ENCODE assay signal across 14 cellular contexts in genomic region chr1:36752431-36752830, GRCh38.
A peak's percentile ranks its signal among the peaks of the same experiment; 100 is the strongest.
DNase-seq lines count a peak whose midpoint lies in the region; ATAC-seq and TF ChIP-seq lines count a peak whose summit lies in the region.
"Had no signal": no experiment of that assay in that cellular context is flagged by ENCODE, and none has a peak within 500 bp of the region (broad histone marks: within the 10 kb centered on the region; RNA-seq: fewer than 3 reads in every experiment).

No MANE protein-coding gene starts in this region.

- H2AFZ ChIP-seq in Loucy (ENCODE audit: low read length) = 0 out of 2 replicates have a peak overlapping the region, but pooled peaks have one; percentile 4

- intact Hi-C loops in activated CD4-positive, alpha-beta memory T cell treated with anti-CD3 and anti-CD28 coated beads for 36 hours (cut with micrococcal nuclease) = no loop called here

- H3K9me3 Mint-ChIP-seq in activated CD4-positive, alpha-beta memory T cell treated with anti-CD3 and anti-CD28 coated beads for 36 hours = no peaks in the 10 kb centered on the region

- H3K4me1 ChIP-seq in Loucy (ENCODE audit: insufficient read depth, low read length, poor library complexity, severe bottlenecking) = peaks cover 29% of the 10 kb centered on the region
- H3K4me1 ChIP-seq: BE2C, Caco-2 had no signal

- TF ChIP-seq CTCF in Loucy (conservative IDR thresholded peaks at IDR 0.05; ENCODE audit: low read length) = no peak
- TF ChIP-seq CTCF in WERI-Rb-1 (IDR thresholded peaks at IDR 0.05; ENCODE audit: low read depth, low read length) = no peak

- peaks cover 6% of the 10 kb centered on the region for H3K27me3 Mint-ChIP-seq in activated CD4-positive, alpha-beta memory T cell treated with anti-CD3 and anti-CD28 coated beads for 36 hours

- no peak overlapping the region for H3K27ac Mint-ChIP-seq in activated CD4-positive, alpha-beta memory T cell treated with anti-CD3 and anti-CD28 coated beads for 36 hours

- H3K36me3 Mint-ChIP-seq in activated CD4-positive, alpha-beta memory T cell treated with anti-CD3 and anti-CD28 coated beads for 36 hours = no peaks in the 10 kb centered on the region
- H3K36me3 Mint-ChIP-seq: CD8-positive, alpha-beta memory T cell had no signal

- CTCF ChIA-PET in activated CD4-positive, alpha-beta memory T cell treated with anti-CD3 and anti-CD28 coated beads for 36 hours (lab: Charles Lee) = no interaction called here

- DNase-seq in WERI-Rb-1 (peak; percentile 2), mesenteric fat pad (ENCODE audit: low spot score) (peak; percentile 75), NCI-H146 treated with DMSO at 0.1 percent for 48 hours (lab: John Stamatoyannopoulos, UW; ENCODE audit: unreplicated experiment) (no peak), DMS153 (lab: John Stamatoyannopoulos, UW) (no peak)
- no peak for DNase-seq in activated CD4-positive, alpha-beta memory T cell treated with anti-CD3 and anti-CD28 coated beads for 36 hours
- DNase-seq: BE2C; Caco-2; CD8-positive, alpha-beta memory T cell; IMR-90; KBM-7 had no signal

- no peaks in the 10 kb centered on the region for H4K20me1 ChIP-seq in Loucy (ENCODE audit: insufficient read depth, low read length, poor library complexity, severe bottlenecking)

- POLR2A ChIA-PET in activated CD4-positive, alpha-beta memory T cell treated with anti-CD3 and anti-CD28 coated beads for 36 hours (lab: Charles Lee) = no interaction called here

- no peaks in the 10 kb centered on the region for H3K27me3 ChIP-seq in Loucy (ENCODE audit: insufficient read depth, low read length, poor library complexity, severe bottlenecking)
- no peaks in the 10 kb centered on the region for H3K27me3 ChIP-seq in WERI-Rb-1 (ENCODE audit: insufficient read depth, low read depth, severe bottlenecking)
- H3K27me3 ChIP-seq: BE2C had no signal

- H3K4me3 ChIP-seq in Loucy (ENCODE audit: low read length, poor library complexity, severe bottlenecking) (peak overlapping the region; percentile 18), WERI-Rb-1 (ENCODE audit: low read depth, low read length) (no peak overlapping the region)
- H3K4me3 ChIP-seq: A549, GM12878 had no signal

- peak overlapping the region; percentile 80 for H3K27ac ChIP-seq in WERI-Rb-1
- H3K27ac ChIP-seq: A549 had no signal

- ATAC-seq in GM21381 (IDR thresholded peaks at IDR 0.05; ENCODE audit: unreplicated experiment) = no peak
- ATAC-seq: GM12878 had no signal

- peak overlapping the region; percentile 69 for H3K4me2 ChIP-seq in Loucy (ENCODE audit: low read depth, low read length, poor library complexity, severe bottlenecking)

- no peaks in the 10 kb centered on the region for H3K9me2 ChIP-seq in Loucy (replicated peaks; ENCODE audit: low read depth, low read length)

- H3K4me1 Mint-ChIP-seq in activated CD4-positive, alpha-beta memory T cell treated with anti-CD3 and anti-CD28 coated beads for 36 hours (ENCODE audit: low read depth) = no peaks in the 10 kb centered on the region
- H3K4me1 Mint-ChIP-seq: CD8-positive, alpha-beta memory T cell had no signal

- no peak overlapping the region for H3K4me3 Mint-ChIP-seq in activated CD4-positive, alpha-beta memory T cell treated with anti-CD3 and anti-CD28 coated beads for 36 hours
- H3K4me3 Mint-ChIP-seq: CD8-positive, alpha-beta memory T cell had no signal

- H3K9me3 ChIP-seq in Loucy (ENCODE audit: insufficient read depth, low read depth, low read length) (no peaks in the 10 kb centered on the region), WERI-Rb-1 (ENCODE audit: severe bottlenecking) (peaks cover 9% of the 10 kb centered on the region)
- H3K9me3 ChIP-seq: A549, BE2C, Caco-2 had no signal

- peak overlapping the region; percentile 42 for H3K9ac ChIP-seq in Loucy (ENCODE audit: low read depth, low read length, poor library complexity, severe bottlenecking)

- H3K36me3 ChIP-seq in Loucy (ENCODE audit: insufficient read depth, low read length) (no peaks in the 10 kb centered on the region), WERI-Rb-1 (no peaks in the 10 kb centered on the region)
- H3K36me3 ChIP-seq: BE2C had no signal

- H3F3A ChIP-seq in Loucy (ENCODE audit: low read depth) = 0 out of 2 replicates have a peak, but pooled peaks cover 3% of the 10 kb centered on the region

- no peaks in the 10 kb centered on the region for H3K79me2 ChIP-seq in Loucy (ENCODE audit: insufficient read depth, low read length)

Comparison
In these comparisons a context has a peak if more than half of its experiments do, and no peak if none do; other contexts are left out.
1. DNase-seq: peak in WERI-Rb-1 (single experiment) and mesenteric fat pad (single experiment); none in activated CD4-positive, alpha-beta memory T cell treated with anti-CD3 and anti-CD28 coated beads for 36 hours (single experiment), NCI-H146 treated with DMSO at 0.1 percent for 48 hours (single experiment) and DMS153 (single experiment).